15 cellular contexts compared by ENCODE assay signal in genomic region chr12:97681612-97682504, GRCh38.
DNase-seq lines count a peak whose midpoint lies in the region; ATAC-seq, FAIRE-seq and TF ChIP-seq lines count a peak whose summit lies in the region.
"Had no signal": no experiment of that assay in that cellular context is flagged by ENCODE, and none has a peak within 500 bp of the region (broad histone marks: within the 10 kb centered on the region; RNA-seq: fewer than 3 reads in every experiment).

No MANE protein-coding gene starts in this region.

- H3K4me3 Mint-ChIP-seq in nephron progenitor cell, result no peak overlapping the region
- H3K4me3 Mint-ChIP-seq: naive thymus-derived CD4-positive, alpha-beta T cell had no signal

- H3K36me3 Mint-ChIP-seq in nephron progenitor cell (ENCODE audit: low read depth), result no peaks in the 10 kb centered on the region
- H3K36me3 Mint-ChIP-seq: naive thymus-derived CD4-positive, alpha-beta T cell had no signal

- no peak for TF ChIP-seq CTCF in nephron progenitor cell (IDR thresholded peaks at IDR 0.05)

- H3K9me3 Mint-ChIP-seq in nephron progenitor cell, result peaks cover 8% of the 10 kb centered on the region

- peak; percentile 89 for ATAC-seq in GM18511 (IDR thresholded peaks at IDR 0.05; ENCODE audit: unreplicated experiment)
- ATAC-seq in GM21390 (IDR thresholded peaks at IDR 0.05; ENCODE audit: unreplicated experiment), result peak; percentile 83
- ATAC-seq in HG03045 (IDR thresholded peaks at IDR 0.05; ENCODE audit: unreplicated experiment), result peak; percentile 80
- ATAC-seq: esophagus mucosa; left colon; naive thymus-derived CD4-positive, alpha-beta T cell; sciatic nerve had no signal

- peak overlapping the region; percentile 95 for H3K27ac Mint-ChIP-seq in nephron progenitor cell
- H3K27ac Mint-ChIP-seq: naive thymus-derived CD4-positive, alpha-beta T cell had no signal

- H3K27me3 Mint-ChIP-seq in nephron progenitor cell (ENCODE audit: low read depth, poor library complexity), result no peaks in the 10 kb centered on the region
- H3K27me3 Mint-ChIP-seq: naive thymus-derived CD4-positive, alpha-beta T cell had no signal

- H3K4me1 Mint-ChIP-seq in nephron progenitor cell, result peaks cover 28% of the 10 kb centered on the region
- H3K4me1 Mint-ChIP-seq: naive thymus-derived CD4-positive, alpha-beta T cell had no signal

- no peak for FAIRE-seq in urothelium cell line (lab: Jason Lieb, UNC)
- FAIRE-seq: H54 had no signal

- no peak for DNase-seq in nephron progenitor cell
- no peak for DNase-seq in urothelium cell line (ENCODE audit: low spot score)
- no peak for DNase-seq in NCI-H2171 treated with DMSO at 0.1 percent for 48 hours (lab: John Stamatoyannopoulos, UW)
- no peak for DNase-seq in NCI-H446 (lab: John Stamatoyannopoulos, UW)
- DNase-seq: C1 segment of cervical spinal cord; Kasumi-1; left colon; naive thymus-derived CD4-positive, alpha-beta T cell; NCI-H2029 treated with DMSO at 0.1 percent for 48 hours had no signal
